ENCODE assay signal across 10 cellular contexts in genomic region chr11:65927904-65928397, GRCh38. TPM values are rescaled to one million over a fixed set of nuclear protein-coding genes. Genes with fewer than 3 reads are reported as not detected.
DNase-seq lines count a peak whose midpoint lies in the region; ATAC-seq, FAIRE-seq and TF ChIP-seq lines count a peak whose summit lies in the region.
"Had no signal": no experiment of that assay in that cellular context is flagged by ENCODE, and none has a peak within 500 bp of the region (broad histone marks: within the 10 kb centered on the region; RNA-seq: fewer than 3 reads in every experiment).

No MANE protein-coding gene starts in this region.

- no peaks in the 10 kb centered on the region for H3K9me3 Mint-ChIP-seq in activated CD8-positive, alpha-beta T cell treated with anti-CD3 and anti-CD28 coated beads, Interleukin-2, amount 10 ng/mL, durations not matched to agents 7 days and 5 days (ENCODE audit: insufficient read depth)
- H3K9me3 Mint-ChIP-seq in H9, result no peaks in the 10 kb centered on the region

- no peak overlapping the region for H4K8ac ChIP-seq in H9 (replicated peaks; ENCODE audit: insufficient read length, low read depth, low read length)

- no peak overlapping the region for H2AFZ ChIP-seq in H9 (ENCODE audit: low read length)
- H2AFZ ChIP-seq: parathyroid adenoma had no signal

- no peaks in the 10 kb centered on the region for H3K9me3 ChIP-seq in H9 (ENCODE audit: control insufficient read depth, low read depth, low read length)

- H3K27ac Mint-ChIP-seq in activated CD8-positive, alpha-beta T cell treated with anti-CD3 and anti-CD28 coated beads, Interleukin-2, amount 10 ng/mL, durations not matched to agents 7 days and 5 days, result peak overlapping the region; percentile 96
- peak overlapping the region in 1 of 3 experiments; percentile 21; a peak in 2 of 7 replicates for H3K27ac Mint-ChIP-seq in H9

- H4K20me1 ChIP-seq in H9 (ENCODE audit: control insufficient read depth, insufficient read depth, insufficient read length), result no peaks in the 10 kb centered on the region

- peaks cover 25% of the 10 kb centered on the region for H3K36me3 Mint-ChIP-seq in activated CD8-positive, alpha-beta T cell treated with anti-CD3 and anti-CD28 coated beads, Interleukin-2, amount 10 ng/mL, durations not matched to agents 7 days and 5 days (ENCODE audit: low read depth)
- peaks cover 0 to 6% (median 5%) of the 10 kb centered on the region in 3 experiments; a peak in 4 of 7 replicates for H3K36me3 Mint-ChIP-seq in H9 (ENCODE audit: insufficient read depth in 1 of 3, low read depth in 3 of 3)

- H2BK12ac ChIP-seq in H9 (ENCODE audit: insufficient read length, low read depth, low read length), result no peak overlapping the region

- no peaks in the 10 kb centered on the region for H3K27me3 ChIP-seq in H9 (ENCODE audit: insufficient read depth, low read length)

- no peak overlapping the region for H2AK5ac ChIP-seq in H9 (ENCODE audit: insufficient read length, low read length)

- H3K56ac ChIP-seq in H9 (ENCODE audit: insufficient read length, low read depth, low read length), result no peak overlapping the region

- H2BK15ac ChIP-seq in H9 (ENCODE audit: low read depth, low read length), result no peak overlapping the region

- POLR2A ChIA-PET in activated CD8-positive, alpha-beta T cell treated with anti-CD3 and anti-CD28 coated beads, Interleukin-2, amount 10 ng/mL, durations not matched to agents 7 days and 5 days (lab: Charles Lee), result interaction anchor here (0.6 to 1.3 kb wide), 18 partner anchors 9 to 118 kb away, joined by 3 to 7 read pairs (median 3); partner anchors contain the start of genes BANF1, C11orf68, CCDC85B and CFL1

- peak; percentile 89 for ATAC-seq in activated CD8-positive, alpha-beta T cell treated with anti-CD3 and anti-CD28 coated beads, Interleukin-2, amount 10 ng/mL, durations not matched to agents 7 days and 5 days
- no peak for ATAC-seq in HG02870 (IDR thresholded peaks at IDR 0.05; ENCODE audit: unreplicated experiment)

- peak overlapping the region; percentile 73 for H3K4me3 Mint-ChIP-seq in activated CD8-positive, alpha-beta T cell treated with anti-CD3 and anti-CD28 coated beads, Interleukin-2, amount 10 ng/mL, durations not matched to agents 7 days and 5 days
- no peak overlapping the region for H3K4me3 Mint-ChIP-seq in H9

- H3K79me1 ChIP-seq in H9 (ENCODE audit: insufficient read depth, low read depth, low read length, poor library complexity, severe bottlenecking), result no peaks in the 10 kb centered on the region

- H4K91ac ChIP-seq in H9 (ENCODE audit: insufficient read length, low read depth, low read length), result no peak overlapping the region

- DNase-seq in GM19239 (ENCODE audit: insufficient read length, low spot score) (peak; percentile 83), KBM-7 (peak; percentile 78), hepatic stellate cell (ENCODE audit: low spot score) (peak; percentile 69), NCI-H2029 (lab: John Stamatoyannopoulos, UW) (no peak), H9 (no peak)
- peak; percentile 93 for DNase-seq in activated CD8-positive, alpha-beta T cell treated with anti-CD3 and anti-CD28 coated beads, Interleukin-2, amount 10 ng/mL, durations not matched to agents 7 days and 5 days
- peak; percentile 54 to 56 for DNase-seq in stimulated activated CD8-positive, alpha-beta memory T cell treated with anti-CD3 and anti-CD28 coated beads, Interleukin-4, amount 100 ng/mL, for 4 hours (ENCODE audit: low read depth in 2 of 2, low spot score in 1 of 2)

- H3K23me2 ChIP-seq in H9 (ENCODE audit: insufficient read length, low read depth, low read length, poor library complexity, severe bottlenecking), result no peaks in the 10 kb centered on the region

- H2BK120ac ChIP-seq in H9 (ENCODE audit: low read depth, low read length, poor library complexity, severe bottlenecking), result no peak overlapping the region

- H2BK5ac ChIP-seq in H9 (ENCODE audit: insufficient read length, low read length), result no peak overlapping the region

- no peaks in the 10 kb centered on the region for H3K4me1 ChIP-seq in H9 (ENCODE audit: insufficient read depth, low read length)
- H3K4me1 ChIP-seq: parathyroid adenoma had no signal

- TF ChIP-seq CTCF in H9 (conservative IDR thresholded peaks at IDR 0.05), result no peak

- H3K4ac ChIP-seq in H9 (ENCODE audit: low read depth, low read length), result no peak overlapping the region

- peaks cover 61% of the 10 kb centered on the region for H3K4me1 Mint-ChIP-seq in activated CD8-positive, alpha-beta T cell treated with anti-CD3 and anti-CD28 coated beads, Interleukin-2, amount 10 ng/mL, durations not matched to agents 7 days and 5 days (ENCODE audit: low read depth)
- H3K4me1 Mint-ChIP-seq in H9, result peaks cover 10 to 32% of the 10 kb centered on the region in 2 experiments

- no CpG with 5 or more reads among the region's 9 CpGs for WGBS in H9 (ENCODE audit: extremely low coverage, insufficient read length, low lambda C conversion rate)

- FAIRE-seq in GM19239 (lab: Jason Lieb, UNC), result peak; percentile 97
- FAIRE-seq: TTC549 had no signal

- no peak overlapping the region for H4K5ac ChIP-seq in H9 (ENCODE audit: insufficient read length, low read depth, low read length)

- no peaks in the 10 kb centered on the region for H3K79me2 ChIP-seq in H9 (ENCODE audit: insufficient read depth, low read length)
- H3K79me2 ChIP-seq: parathyroid adenoma had no signal

- CTCF ChIA-PET in activated CD8-positive, alpha-beta T cell treated with anti-CD3 and anti-CD28 coated beads, Interleukin-2, amount 10 ng/mL, durations not matched to agents 7 days and 5 days (lab: Charles Lee), result interaction anchor here (0.9 to 4.3 kb wide), 10 partner anchors 15 to 216 kb away, joined by 3 to 33 read pairs (median 4); partner anchors contain the start of genes CCDC85B, FIBP, KAT5 and MUS81

- H3K18ac ChIP-seq in H9 (ENCODE audit: insufficient read length, low read depth, low read length), result no peak overlapping the region

- H3K23ac ChIP-seq in H9 (ENCODE audit: insufficient read length, low read depth, low read length), result no peak overlapping the region

- no peak overlapping the region for H3T11ph ChIP-seq in H9 (ENCODE audit: low read length)

- in situ Hi-C loops in KBM-7 (cut with MboI; ENCODE audit: low pct_unique_long_range_greater_than_20kb, low sequenced_read_pairs), result no loop called here

- H3K27me3 Mint-ChIP-seq in activated CD8-positive, alpha-beta T cell treated with anti-CD3 and anti-CD28 coated beads, Interleukin-2, amount 10 ng/mL, durations not matched to agents 7 days and 5 days (ENCODE audit: low read depth), result no peaks in the 10 kb centered on the region
- no peaks in the 10 kb centered on the region for H3K27me3 Mint-ChIP-seq in H9 (ENCODE audit: low read depth)

- no peak overlapping the region for H3K4me2 ChIP-seq in H9 (ENCODE audit: insufficient read depth, insufficient read length, low read length)

- H2BK20ac ChIP-seq in H9 (ENCODE audit: low read depth, low read length, poor library complexity, severe bottlenecking), result no peak overlapping the region

- no peak overlapping the region for H3K27ac ChIP-seq in H9 (ENCODE audit: insufficient read length, low read depth, low read length)
- H3K27ac ChIP-seq: parathyroid adenoma had no signal

- no peak overlapping the region for H3K14ac ChIP-seq in H9 (ENCODE audit: insufficient read depth, low read length)

- H3K9ac ChIP-seq in H9 (ENCODE audit: extremely low read depth, insufficient read length, low read length), result no peak overlapping the region
- H3K9ac ChIP-seq: parathyroid adenoma had no signal

RNA-seq across cellular contexts. Expression of gene DRAP1, which starts 8.7 kb away (rescaled TPM):
- 100 to 1,000 TPM; 219 to 240 TPM for total RNA-seq in activated CD8-positive, alpha-beta T cell treated with anti-CD3 and anti-CD28 coated beads, Interleukin-2, amount 10 ng/mL, durations not matched to agents 7 days and 5 days
- 101 and 105 TPM in 2 replicates for total RNA-seq in H9 (2021)

RNA-seq across cellular contexts. Expression of gene C11orf68, which starts 9.1 kb away (rescaled TPM):
- total RNA-seq in activated CD8-positive, alpha-beta T cell treated with anti-CD3 and anti-CD28 coated beads, Interleukin-2, amount 10 ng/mL, durations not matched to agents 7 days and 5 days, result 10 to 100 TPM; 28.4 to 28.5 TPM
- total RNA-seq in H9 (2021), result 14.0 and 15.7 TPM in 2 replicates

RNA-seq across cellular contexts. Expression of gene TSGA10IP, which starts 17.3 kb away (rescaled TPM):
- total RNA-seq in activated CD8-positive, alpha-beta T cell treated with anti-CD3 and anti-CD28 coated beads, Interleukin-2, amount 10 ng/mL, durations not matched to agents 7 days and 5 days, result not detected
- 2.2 and 3.1 TPM in 2 replicates for total RNA-seq in H9 (2021)

RNA-seq across cellular contexts. Expression of gene FOSL1, which starts 27.8 kb away (rescaled TPM):
- total RNA-seq in activated CD8-positive, alpha-beta T cell treated with anti-CD3 and anti-CD28 coated beads, Interleukin-2, amount 10 ng/mL, durations not matched to agents 7 days and 5 days, result 1 to 10 TPM; 2.3 to 3.8 TPM
- 33.7 and 36.1 TPM in 2 replicates for total RNA-seq in H9 (2021)

RNA-seq across cellular contexts. Expression of gene SART1, which starts 33.6 kb away (rescaled TPM):
- 10 to 100 TPM; 88.0 to 90.3 TPM for total RNA-seq in activated CD8-positive, alpha-beta T cell treated with anti-CD3 and anti-CD28 coated beads, Interleukin-2, amount 10 ng/mL, durations not matched to agents 7 days and 5 days
- total RNA-seq in H9 (2021), result 52.0 and 57.8 TPM in 2 replicates

Comparison
In these comparisons a context has a peak if more than half of its experiments do, and no peak if none do; other contexts are left out.
1. DNase-seq: peak in GM19239 (single experiment), KBM-7 (single experiment), activated CD8-positive, alpha-beta T cell treated with anti-CD3 and anti-CD28 coated beads, Interleukin-2, amount 10 ng/mL, durations not matched to agents 7 days and 5 days (single experiment), hepatic stellate cell (single experiment) and stimulated activated CD8-positive, alpha-beta memory T cell treated with anti-CD3 and anti-CD28 coated beads, Interleukin-4, amount 100 ng/mL, for 4 hours (2 of 2); none in NCI-H2029 (single experiment) and H9 (single experiment).